8 cellular contexts compared by ENCODE assay signal in genomic region chr17:7034955-7035590, GRCh38. TPM values are rescaled to one million over a fixed set of nuclear protein-coding genes. Genes with fewer than 3 reads are reported as not detected.
DNase-seq lines count a peak whose midpoint lies in the region; ATAC-seq and TF ChIP-seq lines count a peak whose summit lies in the region.

No MANE protein-coding gene starts in this region.

- H3K4me3 Mint-ChIP-seq in CD4-positive, alpha-beta memory T cell, result peak overlapping the region; percentile 90 to 96 (median 94)
- H3K4me3 Mint-ChIP-seq in H9 (peak overlapping the region; percentile 91 to 95), T-helper 17 cell (peak overlapping the region; percentile 92)

- POLR2A ChIA-PET in CD4-positive, alpha-beta memory T cell (lab: Charles Lee; ENCODE audit: partially characterized antibody), result interaction anchor here (0.5 to 3.3 kb wide), 22 partner anchors 10 to 1400 kb away, joined by 3 to 95 read pairs (median 6); partner anchors contain the start of genes ACADVL, ACAP1, CLDN7 and DLG4

- no peaks in the 10 kb centered on the region for H3K79me2 ChIP-seq in H9 (ENCODE audit: insufficient read depth, low read length)

- peaks cover 72% of the 10 kb centered on the region for H3K4me1 ChIP-seq in CD4-positive, alpha-beta memory T cell (ENCODE audit: insufficient read depth, low read length)
- H3K4me1 ChIP-seq in H9 (ENCODE audit: insufficient read depth, low read length) (no peaks in the 10 kb centered on the region; the same call in 1 of the 2 replicates), neutrophil (ENCODE audit: control insufficient read depth in 1 of 2, insufficient read depth in 1 of 2, low read depth in 1 of 2, low read length in 1 of 2) (peaks cover 19% of the 10 kb centered on the region in 2 experiments)

- H3K9ac ChIP-seq in H9 (ENCODE audit: extremely low read depth, insufficient read length, low read length), result peak overlapping the region; percentile 41

- H2BK12ac ChIP-seq in H9 (ENCODE audit: insufficient read length, low read depth, low read length), result no peak overlapping the region

- no peaks in the 10 kb centered on the region for H3K9me3 Mint-ChIP-seq in CD4-positive, alpha-beta memory T cell
- no peaks in the 10 kb centered on the region for H3K9me3 Mint-ChIP-seq in H9

- no peak overlapping the region for H3K4ac ChIP-seq in H9 (ENCODE audit: low read depth, low read length)

- peaks cover 15% of the 10 kb centered on the region for H3K23me2 ChIP-seq in H9 (ENCODE audit: insufficient read length, low read depth, low read length, poor library complexity, severe bottlenecking)

- H3K79me1 ChIP-seq in H9 (ENCODE audit: insufficient read depth, low read depth, low read length, poor library complexity, severe bottlenecking), result no peaks in the 10 kb centered on the region

- intact Hi-C loops in CD4-positive, alpha-beta memory T cell (cut with micrococcal nuclease), result loop anchor here (1.0 to 2.0 kb wide), 2 partner anchors 12 to 18 kb away; partner anchors contain the start of gene BCL6B

- H3K4me3 ChIP-seq in CD4-positive, alpha-beta memory T cell (ENCODE audit: low read length in 2 of 2), result peak overlapping the region; percentile 32 to 81
- peak overlapping the region; percentile 77 to 89 for H3K4me3 ChIP-seq in neutrophil (ENCODE audit: low read depth in 1 of 2, low read length in 1 of 2)

- H4K91ac ChIP-seq in H9 (ENCODE audit: insufficient read length, low read depth, low read length), result no peak overlapping the region

- no peak overlapping the region for H3K18ac ChIP-seq in H9 (ENCODE audit: insufficient read length, low read depth, low read length)

- no peak overlapping the region for H2BK15ac ChIP-seq in H9 (ENCODE audit: low read depth, low read length)

- H2AFZ ChIP-seq in H9 (ENCODE audit: low read length), result no peak overlapping the region

- H4K5ac ChIP-seq in H9 (ENCODE audit: insufficient read length, low read depth, low read length), result no peak overlapping the region

- ATAC-seq in T-helper 17 cell, result peak; percentile 49
- ATAC-seq in esophagus mucosa, result peak; percentile 11

- H2AK5ac ChIP-seq in H9 (ENCODE audit: insufficient read length, low read length), result no peak overlapping the region

- peak overlapping the region; percentile 80 for H3K4me2 ChIP-seq in H9 (ENCODE audit: insufficient read depth, insufficient read length, low read length)

- whole genome bisulfite sequencing in H9 (ENCODE audit: extremely low coverage, insufficient read length, low lambda C conversion rate), result no CpG with 5 or more reads among the region's 7 CpGs

- H3K27ac ChIP-seq in CD4-positive, alpha-beta memory T cell (ENCODE audit: low read depth, low read length), result peak overlapping the region; percentile 87
- H3K27ac ChIP-seq in H9 (ENCODE audit: insufficient read length, low read depth, low read length) (no peak overlapping the region), neutrophil (peak overlapping the region; percentile 90)

- H3K36me3 ChIP-seq in CD4-positive, alpha-beta memory T cell (ENCODE audit: insufficient read depth, low read length), result no peaks in the 10 kb centered on the region
- no peaks in the 10 kb centered on the region for H3K36me3 ChIP-seq in neutrophil

- H3K23ac ChIP-seq in H9 (ENCODE audit: insufficient read length, low read depth, low read length), result no peak overlapping the region

- no peak overlapping the region for H2BK5ac ChIP-seq in H9 (ENCODE audit: insufficient read length, low read length)

- H3K27me3 Mint-ChIP-seq in CD4-positive, alpha-beta memory T cell, result no peaks in the 10 kb centered on the region
- H3K27me3 Mint-ChIP-seq in H9 (ENCODE audit: low read depth) (peaks cover 30% of the 10 kb centered on the region), T-helper 17 cell (no peaks in the 10 kb centered on the region)

- no peak overlapping the region for H3K56ac ChIP-seq in H9 (ENCODE audit: insufficient read length, low read depth, low read length)

- TF ChIP-seq CTCF in H9 (conservative IDR thresholded peaks at IDR 0.05), result no peak
- no peak for TF ChIP-seq CTCF in neutrophil (IDR thresholded peaks at IDR 0.05)

- no peaks in the 10 kb centered on the region for H4K20me1 ChIP-seq in H9 (ENCODE audit: control insufficient read depth, insufficient read depth, insufficient read length)

- H3T11ph ChIP-seq in H9 (ENCODE audit: low read length), result no peak overlapping the region

- CTCF ChIA-PET in CD4-positive, alpha-beta memory T cell (lab: Charles Lee; ENCODE audit: partially characterized antibody), result interaction anchor here (0.7 to 1.7 kb wide), 6 partner anchors 10 to 121 kb away, joined by 3 to 20 read pairs (median 4); partner anchors contain the start of gene BCL6B

- peaks cover 30 to 88% (median 56%) of the 10 kb centered on the region in 4 donors for H3K4me1 Mint-ChIP-seq in CD4-positive, alpha-beta memory T cell
- H3K4me1 Mint-ChIP-seq in H9 (peaks cover 20 to 24% of the 10 kb centered on the region in 2 experiments), T-helper 17 cell (peaks cover 51% of the 10 kb centered on the region)

- peak; percentile 56 to 67 (median 65) for DNase-seq in CD4-positive, alpha-beta memory T cell
- DNase-seq in H9 (no peak), T-helper 17 cell (peak in 1 of 3 donors; percentile 21), GOT3 (lab: John Stamatoyannopoulos, UW) (no peak), NCI-H526 (lab: John Stamatoyannopoulos, UW) (no peak), NCI-H1930 (lab: John Stamatoyannopoulos, UW) (no peak)

- no peaks in the 10 kb centered on the region for H3K27me3 ChIP-seq in CD4-positive, alpha-beta memory T cell (ENCODE audit: insufficient read depth, low read length)
- H3K27me3 ChIP-seq in H9 (ENCODE audit: insufficient read depth, low read length), result no peaks in the 10 kb centered on the region
- H3K27me3 ChIP-seq in neutrophil, result peaks cover 10% of the 10 kb centered on the region

- peak overlapping the region; percentile 97 to 99 (median 98) for H3K27ac Mint-ChIP-seq in CD4-positive, alpha-beta memory T cell
- peak overlapping the region; percentile 80 to 86 (median 86); a peak in 5 of 7 replicates for H3K27ac Mint-ChIP-seq in H9
- peak overlapping the region; percentile 98 for H3K27ac Mint-ChIP-seq in T-helper 17 cell

- no peak overlapping the region for H2BK120ac ChIP-seq in H9 (ENCODE audit: low read depth, low read length, poor library complexity, severe bottlenecking)

- H3K36me3 Mint-ChIP-seq in CD4-positive, alpha-beta memory T cell, result peaks cover 0 to 4% of the 10 kb centered on the region in 2 donors
- H3K36me3 Mint-ChIP-seq in H9 (ENCODE audit: insufficient read depth in 1 of 3, low read depth in 3 of 3), result peaks cover 3 to 9% (median 5%) of the 10 kb centered on the region in 3 experiments; a peak in 6 of 7 replicates
- H3K36me3 Mint-ChIP-seq in T-helper 17 cell (ENCODE audit: low read depth), result no peaks in the 10 kb centered on the region

- H3K9me3 ChIP-seq in CD4-positive, alpha-beta memory T cell (ENCODE audit: control insufficient read depth in 1 of 2, low read length in 2 of 2), result no peaks in the 10 kb centered on the region
- H3K9me3 ChIP-seq in H9 (ENCODE audit: control insufficient read depth, low read depth, low read length), result no peaks in the 10 kb centered on the region
- no peaks in the 10 kb centered on the region for H3K9me3 ChIP-seq in T-helper 17 cell (ENCODE audit: control insufficient read depth, low read length, poor library complexity, severe bottlenecking)
- no peaks in the 10 kb centered on the region for H3K9me3 ChIP-seq in neutrophil

- H2BK20ac ChIP-seq in H9 (ENCODE audit: low read depth, low read length, poor library complexity, severe bottlenecking), result no peak overlapping the region

- H4K8ac ChIP-seq in H9 (replicated peaks; ENCODE audit: insufficient read length, low read depth, low read length), result no peak overlapping the region

- H3K14ac ChIP-seq in H9 (ENCODE audit: insufficient read depth, low read length), result no peak overlapping the region

RNA-seq across cellular contexts. Expression of gene SLC16A13, which starts 0.7 kb away (rescaled TPM):
- total RNA-seq in CD4-positive, alpha-beta memory T cell, result 10 to 100 TPM; 13.1 to 13.7 TPM
- 1 to 10 TPM in 1 of 2 donors, under 1 TPM in 1; 0.93 to 1.8 TPM for polyA plus RNA-seq in CD4-positive, alpha-beta memory T cell
- 6.1 and 6.8 TPM in 2 replicates for total RNA-seq in H9 (2021)
- total RNA-seq in T-helper 17 cell, result 1 to 10 TPM; 3.3 to 4.6 TPM
- total RNA-seq in esophagus mucosa, result 11.8 TPM

RNA-seq across cellular contexts. Expression of gene SLC16A11, which starts 8.8 kb away (rescaled TPM):
- total RNA-seq in CD4-positive, alpha-beta memory T cell, result 1 to 10 TPM in 1 of 2 experiments, under 1 TPM in 1; 0.89 to 1.2 TPM
- polyA plus RNA-seq in CD4-positive, alpha-beta memory T cell, result under 1 TPM; 0.50 to 0.69 TPM
- total RNA-seq in H9 (2021), result 0.13 TPM in 1 of 2 replicates, not detected in the other
- under 1 TPM in 1 of 2 donors, not detected in 1; 0.40 TPM for total RNA-seq in T-helper 17 cell
- total RNA-seq in esophagus mucosa, result 0.60 TPM

RNA-seq across cellular contexts. Expression of gene BCL6B, which starts 12.2 kb away (rescaled TPM):
- total RNA-seq in CD4-positive, alpha-beta memory T cell, result not detected
- polyA plus RNA-seq in CD4-positive, alpha-beta memory T cell, result not detected
- total RNA-seq in H9 (2021) (3.3 and 4.9 TPM in 2 replicates), T-helper 17 cell (under 1 TPM in 1 of 2 donors, not detected in 1; 0.17 TPM), esophagus mucosa (3.7 TPM)

RNA-seq across cellular contexts. Expression of gene RNASEK, which starts 22.6 kb away (rescaled TPM):
- 100 to 1,000 TPM; 166 to 179 TPM for total RNA-seq in CD4-positive, alpha-beta memory T cell
- polyA plus RNA-seq in CD4-positive, alpha-beta memory T cell, result 100 to 1,000 TPM; 410 to 812 TPM
- total RNA-seq in H9 (2021) (161 and 167 TPM in 2 replicates), T-helper 17 cell (100 to 1,000 TPM; 141 to 150 TPM), esophagus mucosa (126 TPM)

RNA-seq across cellular contexts. Expression of gene ALOX12, which starts 39.2 kb away (rescaled TPM):
- total RNA-seq in CD4-positive, alpha-beta memory T cell, result not detected
- polyA plus RNA-seq in CD4-positive, alpha-beta memory T cell, result under 1 TPM in 1 of 2 donors, not detected in 1; 0.19 TPM
- total RNA-seq in H9 (2021) (0.81 and 1.9 TPM in 2 replicates), T-helper 17 cell (10 to 100 TPM in 1 of 2 donors, 1 to 10 TPM in 1; 1.2 to 32.0 TPM), esophagus mucosa (16.9 TPM)

Comparison
In these comparisons a context has a peak if more than half of its experiments do, and no peak if none do; other contexts are left out.
1. DNase-seq: peak in CD4-positive, alpha-beta memory T cell (5 of 5); none in H9 (single experiment), GOT3 (single experiment), NCI-H526 (0 of 2) and NCI-H1930 (0 of 2).
2. Peak in every context shown above with its lines, with median percentiles within 50 percentile points of each other: H3K27ac Mint-ChIP-seq and H3K4me3 Mint-ChIP-seq.